Comparison of ENCODE assay signal across 8 cellular contexts in genomic region chr17:63623786-63624185, GRCh38. TPM values are rescaled to one million over a fixed set of nuclear protein-coding genes. Genes with fewer than 3 reads are reported as not detected.
DNase-seq lines count a peak whose midpoint lies in the region; ATAC-seq and TF ChIP-seq lines count a peak whose summit lies in the region.

No MANE protein-coding gene starts in this region.

- no peak for TF ChIP-seq CTCF in GM23338 (conservative IDR thresholded peaks at IDR 0.05; ENCODE audit: low read depth in 2 of 2)
- no peak for TF ChIP-seq CTCF in fibroblast of pulmonary artery (IDR thresholded peaks at IDR 0.05; ENCODE audit: low read length, missing control alignments)
- no peak for TF ChIP-seq CTCF in retinal pigment epithelial cell (conservative IDR thresholded peaks at IDR 0.05; ENCODE audit: low read depth, low read length)

- no peaks in the 10 kb centered on the region for H3K9me3 ChIP-seq in SK-N-MC (ENCODE audit: low read depth, low read length)

- no peak overlapping the region for H3K9ac ChIP-seq in SK-N-MC (ENCODE audit: insufficient read length)

- H3K4me1 Mint-ChIP-seq in GM23338 = peaks cover 24% of the 10 kb centered on the region

- H3K27ac ChIP-seq in GM23338 (ENCODE audit: low read depth) (no peak overlapping the region), SK-N-MC (no peak overlapping the region)

- no peak for ATAC-seq in GM23338
- ATAC-seq in HG03045 (IDR thresholded peaks at IDR 0.05; ENCODE audit: unreplicated experiment) = no peak
- no peak for ATAC-seq in HG03135 (IDR thresholded peaks at IDR 0.05; ENCODE audit: unreplicated experiment)

- peaks cover 13% of the 10 kb centered on the region for H3K4me1 ChIP-seq in GM23338 (ENCODE audit: insufficient read depth)

- H3K36me3 Mint-ChIP-seq in GM23338 (ENCODE audit: low read depth) = no peaks in the 10 kb centered on the region

- H3K36me3 ChIP-seq in GM23338 (ENCODE audit: insufficient read depth) = no peaks in the 10 kb centered on the region
- no peaks in the 10 kb centered on the region for H3K36me3 ChIP-seq in SK-N-MC (ENCODE audit: insufficient read depth, low read length)

- no peak overlapping the region for H3K27ac Mint-ChIP-seq in GM23338

- DNase-seq in GM23338 (ENCODE audit: low spot score) = no peak
- DNase-seq in SK-N-MC (ENCODE audit: low read depth, low spot score) = no peak
- DNase-seq in fibroblast of pulmonary artery (ENCODE audit: low read depth) = no peak
- DNase-seq in retinal pigment epithelial cell (ENCODE audit: low read depth) = no peak
- no peak for DNase-seq in retina
- DNase-seq in NCI-H345 treated with DMSO at 0.1 percent for 48 hours (lab: John Stamatoyannopoulos, UW; ENCODE audit: unreplicated experiment) = no peak

- H3K27me3 Mint-ChIP-seq in GM23338 (ENCODE audit: insufficient read depth, low read depth, poor library complexity) = peaks cover 5% of the 10 kb centered on the region

- no peaks in the 10 kb centered on the region for H3K9me2 ChIP-seq in GM23338 (ENCODE audit: insufficient read depth)

- no peaks in the 10 kb centered on the region for H3K9me3 Mint-ChIP-seq in GM23338

- 0 out of 2 replicates have a peak, but pooled peaks cover 6% of the 10 kb centered on the region for H3F3A ChIP-seq in GM23338 (replicated peaks; ENCODE audit: low read depth)

- H4K20me1 ChIP-seq in GM23338 (replicated peaks; ENCODE audit: insufficient read depth) = peaks cover 27% of the 10 kb centered on the region

- H3K4me3 Mint-ChIP-seq in GM23338 = peak overlapping the region; percentile 97

- peak overlapping the region; percentile 58 for H3K4me3 ChIP-seq in GM23338
- H3K4me3 ChIP-seq in SK-N-MC = peak overlapping the region; percentile 75
- peak overlapping the region; percentile 74 for H3K4me3 ChIP-seq in fibroblast of pulmonary artery (replicated peaks; ENCODE audit: low read depth, low read length)
- H3K4me3 ChIP-seq in retinal pigment epithelial cell (ENCODE audit: low read length) = peak overlapping the region; percentile 74

- no peak overlapping the region for H2AFZ ChIP-seq in GM23338

- peaks cover 53% of the 10 kb centered on the region for H3K79me2 ChIP-seq in GM23338 (replicated peaks; ENCODE audit: insufficient read depth)

- no peaks in the 10 kb centered on the region for H3K27me3 ChIP-seq in GM23338 (ENCODE audit: insufficient read depth)

- H3K4me2 ChIP-seq in GM23338 = peak overlapping the region; percentile 80

TF ChIP-seq in GM23338, 12 proteins besides CTCF, POLR2A, EP300 and RAD21:
- TF ChIP-seq STAT1 (IDR thresholded peaks at IDR 0.05; ENCODE audit: unreplicated experiment) (no peak), NANOG (IDR thresholded peaks at IDR 0.05; ENCODE audit: borderline replicate concordance) (no peak), ZNF331 (CRISPR knock-in tag; IDR thresholded peaks at IDR 0.05; ENCODE audit: low read depth) (no peak), EZH2 (IDR thresholded peaks at IDR 0.05; ENCODE audit: low read depth, unreplicated experiment) (no peak), EZH2phosphoT487 (IDR thresholded peaks at IDR 0.05; ENCODE audit: unreplicated experiment) (no peak), ZNF114 (CRISPR knock-in tag; IDR thresholded peaks at IDR 0.05) (no peak), CREB1 (CRISPR knock-in tag; IDR thresholded peaks at IDR 0.05; ENCODE audit: low read depth) (no peak), REST (IDR thresholded peaks at IDR 0.05; ENCODE audit: unreplicated experiment) (no peak)
- TF ChIP-seq, protein P1, sequence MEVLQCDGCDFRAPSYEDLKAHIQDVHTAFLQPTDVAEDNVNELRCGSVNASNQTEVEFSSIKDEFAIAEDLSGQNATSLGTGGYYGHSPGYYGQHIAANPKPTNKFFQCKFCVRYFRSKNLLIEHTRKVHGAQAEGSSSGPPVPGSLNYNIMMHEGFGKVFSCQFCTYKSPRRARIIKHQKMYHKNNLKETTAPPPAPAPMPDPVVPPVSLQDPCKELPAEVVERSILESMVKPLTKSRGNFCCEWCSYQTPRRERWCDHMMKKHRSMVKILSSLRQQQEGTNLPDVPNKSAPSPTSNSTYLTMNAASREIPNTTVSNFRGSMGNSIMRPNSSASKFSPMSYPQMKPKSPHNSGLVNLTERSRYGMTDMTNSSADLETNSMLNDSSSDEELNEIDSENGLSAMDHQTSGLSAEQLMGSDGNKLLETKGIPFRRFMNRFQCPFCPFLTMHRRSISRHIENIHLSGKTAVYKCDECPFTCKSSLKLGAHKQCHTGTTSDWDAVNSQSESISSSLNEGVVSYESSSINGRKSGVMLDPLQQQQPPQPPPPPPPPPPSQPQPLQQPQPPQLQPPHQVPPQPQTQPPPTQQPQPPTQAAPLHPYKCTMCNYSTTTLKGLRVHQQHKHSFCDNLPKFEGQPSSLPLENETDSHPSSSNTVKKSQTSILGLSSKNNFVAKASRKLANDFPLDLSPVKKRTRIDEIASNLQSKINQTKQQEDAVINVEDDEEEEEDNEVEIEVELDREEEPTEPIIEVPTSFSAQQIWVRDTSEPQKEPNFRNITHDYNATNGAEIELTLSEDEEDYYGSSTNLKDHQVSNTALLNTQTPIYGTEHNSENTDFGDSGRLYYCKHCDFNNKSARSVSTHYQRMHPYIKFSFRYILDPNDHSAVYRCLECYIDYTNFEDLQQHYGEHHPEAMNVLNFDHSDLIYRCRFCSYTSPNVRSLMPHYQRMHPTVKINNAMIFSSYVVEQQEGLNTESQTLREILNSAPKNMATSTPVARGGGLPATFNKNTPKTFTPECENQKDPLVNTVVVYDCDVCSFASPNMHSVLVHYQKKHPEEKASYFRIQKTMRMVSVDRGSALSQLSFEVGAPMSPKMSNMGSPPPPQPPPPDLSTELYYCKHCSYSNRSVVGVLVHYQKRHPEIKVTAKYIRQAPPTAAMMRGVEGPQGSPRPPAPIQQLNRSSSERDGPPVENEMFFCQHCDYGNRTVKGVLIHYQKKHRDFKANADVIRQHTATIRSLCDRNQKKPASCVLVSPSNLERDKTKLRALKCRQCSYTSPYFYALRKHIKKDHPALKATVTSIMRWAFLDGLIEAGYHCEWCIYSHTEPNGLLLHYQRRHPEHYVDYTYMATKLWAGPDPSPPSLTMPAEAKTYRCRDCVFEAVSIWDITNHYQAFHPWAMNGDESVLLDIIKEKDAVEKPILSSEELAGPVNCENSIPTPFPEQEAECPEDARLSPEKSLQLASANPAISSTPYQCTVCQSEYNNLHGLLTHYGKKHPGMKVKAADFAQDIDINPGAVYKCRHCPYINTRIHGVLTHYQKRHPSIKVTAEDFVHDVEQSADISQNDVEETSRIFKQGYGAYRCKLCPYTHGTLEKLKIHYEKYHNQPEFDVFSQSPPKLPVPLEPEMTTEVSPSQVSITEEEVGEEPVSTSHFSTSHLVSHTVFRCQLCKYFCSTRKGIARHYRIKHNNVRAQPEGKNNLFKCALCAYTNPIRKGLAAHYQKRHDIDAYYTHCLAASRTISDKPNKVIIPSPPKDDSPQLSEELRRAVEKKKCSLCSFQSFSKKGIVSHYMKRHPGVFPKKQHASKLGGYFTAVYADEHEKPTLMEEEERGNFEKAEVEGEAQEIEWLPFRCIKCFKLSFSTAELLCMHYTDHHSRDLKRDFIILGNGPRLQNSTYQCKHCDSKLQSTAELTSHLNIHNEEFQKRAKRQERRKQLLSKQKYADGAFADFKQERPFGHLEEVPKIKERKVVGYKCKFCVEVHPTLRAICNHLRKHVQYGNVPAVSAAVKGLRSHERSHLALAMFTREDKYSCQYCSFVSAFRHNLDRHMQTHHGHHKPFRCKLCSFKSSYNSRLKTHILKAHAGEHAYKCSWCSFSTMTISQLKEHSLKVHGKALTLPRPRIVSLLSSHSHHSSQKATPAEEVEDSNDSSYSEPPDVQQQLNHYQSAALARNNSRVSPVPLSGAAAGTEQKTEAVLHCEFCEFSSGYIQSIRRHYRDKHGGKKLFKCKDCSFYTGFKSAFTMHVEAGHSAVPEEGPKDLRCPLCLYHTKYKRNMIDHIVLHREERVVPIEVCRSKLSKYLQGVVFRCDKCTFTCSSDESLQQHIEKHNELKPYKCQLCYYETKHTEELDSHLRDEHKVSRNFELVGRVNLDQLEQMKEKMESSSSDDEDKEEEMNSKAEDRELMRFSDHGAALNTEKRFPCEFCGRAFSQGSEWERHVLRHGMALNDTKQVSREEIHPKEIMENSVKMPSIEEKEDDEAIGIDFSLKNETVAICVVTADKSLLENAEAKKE (CRISPR knock-in tag; IDR thresholded peaks at IDR 0.05) = no peak

RNA-seq across cellular contexts. Expression of gene MAP3K3, which starts 1.6 kb away (rescaled TPM):
- total RNA-seq in GM23338 (2014; rRNA removed; shearing (Covaris generic)) = 22.2 and 24.6 TPM in 2 replicates
- 6.1 and 7.3 TPM in 2 replicates for polyA plus RNA-seq in GM23338 (2016; fragmentation: Nextera tagmentation; extraction: Ambion mirVana)

RNA-seq across cellular contexts. Expression of gene TACO1, which starts 23.1 kb away (rescaled TPM):
- 10.6 and 15.4 TPM in 2 replicates for total RNA-seq in GM23338 (2014; rRNA removed; shearing (Covaris generic))
- polyA plus RNA-seq in GM23338 (2016; fragmentation: Nextera tagmentation; extraction: Ambion mirVana) = 19.9 and 21.9 TPM in 2 replicates
